ENCODE assay signal across 1 cellular context in genomic region chr17:42118545-42118944, GRCh38.
TF ChIP-seq lines count a peak whose summit lies in the region.

No MANE protein-coding gene starts in this region.

TF ChIP-seq in GM23338, 12 proteins besides CTCF, POLR2A, EP300 and RAD21 (continued from another document):
- TF ChIP-seq JUNB (IDR thresholded peaks at IDR 0.05; ENCODE audit: unreplicated experiment) (no peak), NANOG (IDR thresholded peaks at IDR 0.05; ENCODE audit: borderline replicate concordance) (no peak), STAT1 (IDR thresholded peaks at IDR 0.05; ENCODE audit: unreplicated experiment) (no peak), ETS1 (IDR thresholded peaks at IDR 0.05) (no peak)
